In the genomic region with DNA sequence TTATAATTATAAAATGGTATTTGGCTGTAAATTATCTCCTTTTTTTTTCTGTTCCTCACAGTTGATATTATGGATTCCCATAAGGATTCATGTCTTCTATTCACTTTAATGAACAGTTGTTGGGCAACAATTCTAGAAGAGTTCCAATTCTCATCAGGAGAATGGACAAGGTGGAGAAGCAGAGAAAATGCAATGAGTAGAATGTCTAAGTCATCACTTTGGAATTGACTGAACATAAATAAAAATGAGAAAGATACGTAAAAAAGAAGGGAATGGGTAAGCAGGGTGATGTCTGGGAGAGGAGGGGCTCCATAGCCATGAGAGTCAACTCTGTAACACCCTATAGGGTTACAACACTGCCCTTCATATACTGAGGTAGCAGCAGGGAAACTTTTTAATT, we compare ENCODE assay signal across 15 cellular contexts. TPM values are rescaled to one million over a fixed set of nuclear protein-coding genes. Genes with fewer than 3 reads are reported as not detected.
"Had no signal": no experiment of that assay in that cellular context is flagged by ENCODE, and none has a peak within 500 bp of the region (broad histone marks: within the 10 kb centered on the region; RNA-seq: fewer than 3 reads in every experiment).

No MANE protein-coding gene starts in this region.

- DNase-seq: activated CD4-positive, CD25-positive, alpha-beta regulatory T cell treated with anti-CD3 and anti-CD28 coated beads, Interleukin-2, amount 50 U/mL, for 72 hours; activated naive CD4-positive, alpha-beta T cell treated with Interleukin-2 at 50 U/mL for 16 hours; activated T-cell treated with anti-CD3 and anti-CD28 coated beads for 4 hours; caudate nucleus; esophagus squamous epithelium; immature natural killer cell; left cardiac atrium; midbrain; stimulated activated CD4-positive, alpha-beta T cell treated with anti-CD3 and anti-CD28 coated beads, Interleukin-4, amount 100 ng/mL, for 1 hour; stimulated activated naive B cell treated with anti-CD40 and anti-IgM and Interleukin-4, amounts not matched to agents 10 μg/mL and 1 μg/mL and 100 μg/mL, for 72 hours; substantia nigra had no signal

- H3K4me3 ChIP-seq: esophagus squamous epithelium, lung had no signal

- H3K9me3 ChIP-seq: esophagus squamous epithelium, neutrophil had no signal

- H3K27me3 ChIP-seq: esophagus squamous epithelium had no signal

- H3K27ac ChIP-seq: neutrophil had no signal

- ATAC-seq: activated T-helper 17 cell treated with anti-CD3 and anti-CD28 coated beads, Interleukin-2, amount 50 U/mL, for 72 hours; left cardiac atrium; stimulated activated naive B cell treated with anti-CD40 and anti-IgM and Interleukin-4, amounts not matched to agents 10 μg/mL and 1 μg/mL and 100 μg/mL, for 72 hours had no signal

- H3K36me3 ChIP-seq: esophagus squamous epithelium, neutrophil had no signal

RNA-seq across cellular contexts. Expression of gene CAV2, which starts 1.8 kb away (rescaled TPM):
- total RNA-seq: T-helper 1 cell treated with Interleukin-12 subunit alpha and Interleukin-12 subunit beta and Interleukin-4 antibody, amounts not matched to agents 30 ng/mL and 1 ng/mL, for 36 hours had no signal
- polyA plus RNA-seq: immature natural killer cell had no signal
